Comparison of ENCODE assay signal across 1 cellular context in genomic region chr13:101903890-101904289, GRCh38.
TF ChIP-seq lines count a peak whose summit lies in the region.

No MANE protein-coding gene starts in this region.

TF ChIP-seq in GM12878, 131 proteins besides CTCF, POLR2A, EP300 and RAD21 (continued from another document):
- TF ChIP-seq, protein P1, sequence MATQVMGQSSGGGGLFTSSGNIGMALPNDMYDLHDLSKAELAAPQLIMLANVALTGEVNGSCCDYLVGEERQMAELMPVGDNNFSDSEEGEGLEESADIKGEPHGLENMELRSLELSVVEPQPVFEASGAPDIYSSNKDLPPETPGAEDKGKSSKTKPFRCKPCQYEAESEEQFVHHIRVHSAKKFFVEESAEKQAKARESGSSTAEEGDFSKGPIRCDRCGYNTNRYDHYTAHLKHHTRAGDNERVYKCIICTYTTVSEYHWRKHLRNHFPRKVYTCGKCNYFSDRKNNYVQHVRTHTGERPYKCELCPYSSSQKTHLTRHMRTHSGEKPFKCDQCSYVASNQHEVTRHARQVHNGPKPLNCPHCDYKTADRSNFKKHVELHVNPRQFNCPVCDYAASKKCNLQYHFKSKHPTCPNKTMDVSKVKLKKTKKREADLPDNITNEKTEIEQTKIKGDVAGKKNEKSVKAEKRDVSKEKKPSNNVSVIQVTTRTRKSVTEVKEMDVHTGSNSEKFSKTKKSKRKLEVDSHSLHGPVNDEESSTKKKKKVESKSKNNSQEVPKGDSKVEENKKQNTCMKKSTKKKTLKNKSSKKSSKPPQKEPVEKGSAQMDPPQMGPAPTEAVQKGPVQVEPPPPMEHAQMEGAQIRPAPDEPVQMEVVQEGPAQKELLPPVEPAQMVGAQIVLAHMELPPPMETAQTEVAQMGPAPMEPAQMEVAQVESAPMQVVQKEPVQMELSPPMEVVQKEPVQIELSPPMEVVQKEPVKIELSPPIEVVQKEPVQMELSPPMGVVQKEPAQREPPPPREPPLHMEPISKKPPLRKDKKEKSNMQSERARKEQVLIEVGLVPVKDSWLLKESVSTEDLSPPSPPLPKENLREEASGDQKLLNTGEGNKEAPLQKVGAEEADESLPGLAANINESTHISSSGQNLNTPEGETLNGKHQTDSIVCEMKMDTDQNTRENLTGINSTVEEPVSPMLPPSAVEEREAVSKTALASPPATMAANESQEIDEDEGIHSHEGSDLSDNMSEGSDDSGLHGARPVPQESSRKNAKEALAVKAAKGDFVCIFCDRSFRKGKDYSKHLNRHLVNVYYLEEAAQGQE (IDR thresholded peaks at IDR 0.05; ENCODE audit: low read depth, low read length): no peak
- TF ChIP-seq SMC3 (IDR thresholded peaks at IDR 0.05; ENCODE audit: borderline replicate concordance, low read length) (no peak), SPI1 (IDR thresholded peaks at IDR 0.05; ENCODE audit: borderline replicate concordance, insufficient read depth, low read depth, low read length) (peak; percentile 59; the same call in 1 of the 2 replicates), HDAC6 (IDR thresholded peaks at IDR 0.05; ENCODE audit: unreplicated experiment) (no peak), HCFC1 (IDR thresholded peaks at IDR 0.05; ENCODE audit: low read length) (no peak), NKRF (conservative IDR thresholded peaks at IDR 0.05) (no peak)
TF ChIP-seq in GM12878: peak in this region for 2.
